2 cellular contexts compared by ENCODE assay signal in genomic region chr2:157747280-157747679, GRCh38.
A peak's percentile ranks its signal among the peaks of the same experiment; 100 is the strongest.
TF ChIP-seq lines count a peak whose summit lies in the region.

No MANE protein-coding gene starts in this region.

TF ChIP-seq in K562, 482 proteins besides CTCF, POLR2A, EP300 and RAD21 (continued from another document):
- TF ChIP-seq TOE1 (IDR thresholded peaks at IDR 0.05; ENCODE audit: borderline replicate concordance) (peak; percentile 51; the same call in 1 of the 2 replicates), TOE1 (CRISPR knock-in tag; IDR thresholded peaks at IDR 0.05; ENCODE audit: borderline replicate concordance, low read depth) (no peak)

TF ChIP-seq in SK-N-SH, 30 proteins besides CTCF, POLR2A, EP300 and RAD21 (continued from another document):
- TF ChIP-seq USF2 (IDR thresholded peaks at IDR 0.05; ENCODE audit: borderline replicate concordance, low read depth, low read length) (no peak), MXI1 (IDR thresholded peaks at IDR 0.05; ENCODE audit: low read depth, low read length) (no peak), NFIC (IDR thresholded peaks at IDR 0.05; ENCODE audit: borderline replicate concordance) (no peak), FOXJ3 (CRISPR knock-in tag; IDR thresholded peaks at IDR 0.05) (no peak), FOSL2 (IDR thresholded peaks at IDR 0.05; ENCODE audit: borderline replicate concordance, low read depth) (no peak), CHD2 (IDR thresholded peaks at IDR 0.05; ENCODE audit: low read length, partially characterized antibody) (no peak), JUND (IDR thresholded peaks at IDR 0.05) (no peak), ELF1 (IDR thresholded peaks at IDR 0.05) (no peak), TAF1 (IDR thresholded peaks at IDR 0.05; ENCODE audit: borderline replicate concordance, low read depth, low read length) (no peak), RCOR1 (IDR thresholded peaks at IDR 0.05; ENCODE audit: low read length) (no peak), GABPA (IDR thresholded peaks at IDR 0.05; ENCODE audit: low read depth) (no peak), REST (IDR thresholded peaks at IDR 0.05; ENCODE audit: low read depth, low read length) (no peak), FOXM1 (IDR thresholded peaks at IDR 0.05; ENCODE audit: low read depth) (no peak)
TF ChIP-seq in SK-N-SH: peak in this region for 0.
